In the genomic region with DNA sequence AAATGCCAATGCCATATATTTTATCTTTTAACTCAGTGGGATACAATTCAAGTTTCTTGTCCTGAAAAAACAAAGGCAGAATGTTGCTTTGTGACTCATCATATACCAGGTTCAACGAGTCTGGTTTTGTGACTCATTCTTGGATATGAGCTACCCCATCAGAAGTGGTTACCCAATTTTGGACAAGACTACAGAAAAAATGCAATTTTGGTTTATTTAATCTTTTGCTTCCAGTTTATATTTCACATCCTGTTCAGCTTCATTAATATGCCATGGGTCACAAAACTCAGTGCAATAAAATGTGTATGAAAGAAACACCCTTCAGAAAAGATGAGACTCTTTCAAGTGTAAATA, we compare ENCODE assay signal across 13 cellular contexts. TPM values are rescaled to one million over a fixed set of nuclear protein-coding genes. Genes with fewer than 3 reads are reported as not detected.
DNase-seq lines count a peak whose midpoint lies in the region; ATAC-seq and TF ChIP-seq lines count a peak whose summit lies in the region.
"Had no signal": no experiment of that assay in that cellular context is flagged by ENCODE, and none has a peak within 500 bp of the region (broad histone marks: within the 10 kb centered on the region; RNA-seq: fewer than 3 reads in every experiment).

No MANE protein-coding gene starts in this region.

- no peaks in the 10 kb centered on the region for H3K9me3 ChIP-seq in mucosa of descending colon
- H3K9me3 ChIP-seq: BLaER1 had no signal

- H3K4me3 ChIP-seq in mucosa of descending colon, result no peak overlapping the region
- H3K4me3 ChIP-seq: BLaER1 had no signal

- no peaks in the 10 kb centered on the region for H3K36me3 ChIP-seq in mucosa of descending colon (ENCODE audit: low read depth)
- H3K36me3 ChIP-seq: BLaER1 had no signal

- H3K9me3 Mint-ChIP-seq in activated CD8-positive, alpha-beta memory T cell treated with anti-CD3 and anti-CD28 coated beads, Interleukin-2, amount 10 ng/mL, durations not matched to agents 7 days and 5 days (ENCODE audit: low read depth), result no peaks in the 10 kb centered on the region
- no peaks in the 10 kb centered on the region for H3K9me3 Mint-ChIP-seq in activated naive CD4-positive, alpha-beta T cell treated with anti-CD3 and anti-CD28 coated beads for 36 hours

- H3K4me3 Mint-ChIP-seq in activated CD8-positive, alpha-beta memory T cell treated with anti-CD3 and anti-CD28 coated beads, Interleukin-2, amount 10 ng/mL, durations not matched to agents 7 days and 5 days, result no peak overlapping the region
- H3K4me3 Mint-ChIP-seq in activated naive CD4-positive, alpha-beta T cell treated with anti-CD3 and anti-CD28 coated beads for 36 hours, result no peak overlapping the region
- H3K4me3 Mint-ChIP-seq: activated naive CD8-positive, alpha-beta T cell had no signal

- no peaks in the 10 kb centered on the region for H3K4me1 ChIP-seq in mucosa of descending colon (ENCODE audit: low read depth)
- H3K4me1 ChIP-seq: BLaER1 had no signal

- peaks cover 21% of the 10 kb centered on the region for H3K4me1 Mint-ChIP-seq in activated CD8-positive, alpha-beta memory T cell treated with anti-CD3 and anti-CD28 coated beads, Interleukin-2, amount 10 ng/mL, durations not matched to agents 7 days and 5 days
- no peaks in the 10 kb centered on the region for H3K4me1 Mint-ChIP-seq in activated naive CD4-positive, alpha-beta T cell treated with anti-CD3 and anti-CD28 coated beads for 36 hours (ENCODE audit: low read depth)

- TF ChIP-seq CTCF in mucosa of descending colon (IDR thresholded peaks at IDR 0.05), result no peak

- intact Hi-C loops in mucosa of descending colon (cut with DNase I, micrococcal nuclease), result no loop called here
- intact Hi-C loops in activated naive CD4-positive, alpha-beta T cell treated with anti-CD3 and anti-CD28 coated beads for 36 hours (cut with micrococcal nuclease), result no loop called here

- DNase-seq in activated CD8-positive, alpha-beta memory T cell treated with anti-CD3 and anti-CD28 coated beads, Interleukin-2, amount 10 ng/mL, durations not matched to agents 7 days and 5 days, result no peak
- no peak for DNase-seq in activated CD8-positive, alpha-beta memory T cell treated with anti-CD3 and anti-CD28 coated beads, Interleukin-2, amount 50 U/mL, for 48 hours
- DNase-seq in fibroblast of peridontal ligament (ENCODE audit: extremely low read depth) (peak; percentile 98), stromal cell of bone marrow (ENCODE audit: low read depth) (peak; percentile 88), mucosa of descending colon (no peak)
- no peak for DNase-seq in activated naive CD4-positive, alpha-beta T cell treated with anti-CD3 and anti-CD28 coated beads for 36 hours
- DNase-seq: NCI-H1417 treated with DMSO at 0.1 percent for 48 hours; retina; stimulated activated naive CD4-positive, alpha-beta T cell had no signal

- H3K27me3 Mint-ChIP-seq in activated CD8-positive, alpha-beta memory T cell treated with anti-CD3 and anti-CD28 coated beads, Interleukin-2, amount 10 ng/mL, durations not matched to agents 7 days and 5 days, result peaks cover 35% of the 10 kb centered on the region
- H3K27me3 Mint-ChIP-seq in activated naive CD4-positive, alpha-beta T cell treated with anti-CD3 and anti-CD28 coated beads for 36 hours (ENCODE audit: low read depth), result peaks cover 16% of the 10 kb centered on the region

- H3K27ac Mint-ChIP-seq in activated CD8-positive, alpha-beta memory T cell treated with anti-CD3 and anti-CD28 coated beads, Interleukin-2, amount 10 ng/mL, durations not matched to agents 7 days and 5 days, result no peak overlapping the region
- H3K27ac Mint-ChIP-seq in activated naive CD4-positive, alpha-beta T cell treated with anti-CD3 and anti-CD28 coated beads for 36 hours, result no peak overlapping the region
- H3K27ac Mint-ChIP-seq: activated naive CD8-positive, alpha-beta T cell had no signal

- ATAC-seq in activated CD8-positive, alpha-beta memory T cell treated with anti-CD3 and anti-CD28 coated beads, Interleukin-2, amount 10 ng/mL, durations not matched to agents 7 days and 5 days, result peak; percentile 63
- peak; percentile 87 for ATAC-seq in SK-N-SH treated with all-trans-retinoic acid at 6 μM for 48 hours
- ATAC-seq in GM18519 (IDR thresholded peaks at IDR 0.05; ENCODE audit: low FRiP score, unreplicated experiment), result no peak
- no peak for ATAC-seq in mucosa of descending colon

- CTCF ChIA-PET in activated CD8-positive, alpha-beta memory T cell treated with anti-CD3 and anti-CD28 coated beads, Interleukin-2, amount 10 ng/mL, durations not matched to agents 7 days and 5 days (lab: Charles Lee), result no interaction called here
- CTCF ChIA-PET in activated naive CD4-positive, alpha-beta T cell treated with anti-CD3 and anti-CD28 coated beads for 36 hours (lab: Charles Lee), result interaction anchor here (0.7 kb wide), 1 partner anchor 241 kb away, joined by 3 read pairs; no protein-coding TSS in a partner anchor

- no peaks in the 10 kb centered on the region for H3K36me3 Mint-ChIP-seq in activated CD8-positive, alpha-beta memory T cell treated with anti-CD3 and anti-CD28 coated beads, Interleukin-2, amount 10 ng/mL, durations not matched to agents 7 days and 5 days
- no peaks in the 10 kb centered on the region for H3K36me3 Mint-ChIP-seq in activated naive CD4-positive, alpha-beta T cell treated with anti-CD3 and anti-CD28 coated beads for 36 hours (ENCODE audit: low read depth)
- H3K36me3 Mint-ChIP-seq: activated naive CD8-positive, alpha-beta T cell had no signal

TF ChIP-seq in SK-N-SH treated with all-trans-retinoic acid at 6 μM for 48 hours, 23 proteins besides CTCF, POLR2A, EP300 and RAD21 (continues in another document):
- no peak for TF ChIP-seq ZFP30 (CRISPR knock-in tag; IDR thresholded peaks at IDR 0.05)
- no peak for TF ChIP-seq SNAI2 (CRISPR knock-in tag; IDR thresholded peaks at IDR 0.05)
- TF ChIP-seq OSR1 (CRISPR knock-in tag; IDR thresholded peaks at IDR 0.05), result no peak
- TF ChIP-seq, protein P1, sequence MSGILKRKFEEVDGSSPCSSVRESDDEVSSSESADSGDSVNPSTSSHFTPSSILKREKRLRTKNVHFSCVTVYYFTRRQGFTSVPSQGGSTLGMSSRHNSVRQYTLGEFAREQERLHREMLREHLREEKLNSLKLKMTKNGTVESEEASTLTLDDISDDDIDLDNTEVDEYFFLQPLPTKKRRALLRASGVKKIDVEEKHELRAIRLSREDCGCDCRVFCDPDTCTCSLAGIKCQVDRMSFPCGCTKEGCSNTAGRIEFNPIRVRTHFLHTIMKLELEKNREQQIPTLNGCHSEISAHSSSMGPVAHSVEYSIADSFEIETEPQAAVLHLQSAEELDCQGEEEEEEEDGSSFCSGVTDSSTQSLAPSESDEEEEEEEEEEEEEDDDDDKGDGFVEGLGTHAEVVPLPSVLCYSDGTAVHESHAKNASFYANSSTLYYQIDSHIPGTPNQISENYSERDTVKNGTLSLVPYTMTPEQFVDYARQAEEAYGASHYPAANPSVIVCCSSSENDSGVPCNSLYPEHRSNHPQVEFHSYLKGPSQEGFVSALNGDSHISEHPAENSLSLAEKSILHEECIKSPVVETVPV (CRISPR knock-in tag; IDR thresholded peaks at IDR 0.05), result no peak
- no peak for TF ChIP-seq BACH2 (CRISPR knock-in tag; IDR thresholded peaks at IDR 0.05; ENCODE audit: borderline replicate concordance)
- TF ChIP-seq RARB (CRISPR knock-in tag; IDR thresholded peaks at IDR 0.05), result no peak
- no peak for TF ChIP-seq ZNF565 (CRISPR knock-in tag; conservative IDR thresholded peaks at IDR 0.05; ENCODE audit: low read depth)
- no peak for TF ChIP-seq PPARA (CRISPR knock-in tag; IDR thresholded peaks at IDR 0.05; ENCODE audit: borderline replicate concordance)
- no peak for TF ChIP-seq ZC3H10 (CRISPR knock-in tag; IDR thresholded peaks at IDR 0.05)
- TF ChIP-seq, protein P2, sequence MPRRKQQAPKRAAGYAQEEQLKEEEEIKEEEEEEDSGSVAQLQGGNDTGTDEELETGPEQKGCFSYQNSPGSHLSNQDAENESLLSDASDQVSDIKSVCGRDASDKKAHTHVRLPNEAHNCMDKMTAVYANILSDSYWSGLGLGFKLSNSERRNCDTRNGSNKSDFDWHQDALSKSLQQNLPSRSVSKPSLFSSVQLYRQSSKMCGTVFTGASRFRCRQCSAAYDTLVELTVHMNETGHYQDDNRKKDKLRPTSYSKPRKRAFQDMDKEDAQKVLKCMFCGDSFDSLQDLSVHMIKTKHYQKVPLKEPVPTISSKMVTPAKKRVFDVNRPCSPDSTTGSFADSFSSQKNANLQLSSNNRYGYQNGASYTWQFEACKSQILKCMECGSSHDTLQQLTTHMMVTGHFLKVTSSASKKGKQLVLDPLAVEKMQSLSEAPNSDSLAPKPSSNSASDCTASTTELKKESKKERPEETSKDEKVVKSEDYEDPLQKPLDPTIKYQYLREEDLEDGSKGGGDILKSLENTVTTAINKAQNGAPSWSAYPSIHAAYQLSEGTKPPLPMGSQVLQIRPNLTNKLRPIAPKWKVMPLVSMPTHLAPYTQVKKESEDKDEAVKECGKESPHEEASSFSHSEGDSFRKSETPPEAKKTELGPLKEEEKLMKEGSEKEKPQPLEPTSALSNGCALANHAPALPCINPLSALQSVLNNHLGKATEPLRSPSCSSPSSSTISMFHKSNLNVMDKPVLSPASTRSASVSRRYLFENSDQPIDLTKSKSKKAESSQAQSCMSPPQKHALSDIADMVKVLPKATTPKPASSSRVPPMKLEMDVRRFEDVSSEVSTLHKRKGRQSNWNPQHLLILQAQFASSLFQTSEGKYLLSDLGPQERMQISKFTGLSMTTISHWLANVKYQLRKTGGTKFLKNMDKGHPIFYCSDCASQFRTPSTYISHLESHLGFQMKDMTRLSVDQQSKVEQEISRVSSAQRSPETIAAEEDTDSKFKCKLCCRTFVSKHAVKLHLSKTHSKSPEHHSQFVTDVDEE (CRISPR knock-in tag; IDR thresholded peaks at IDR 0.05), result no peak
- no peak for TF ChIP-seq ZFP3 (CRISPR knock-in tag; IDR thresholded peaks at IDR 0.05)
- TF ChIP-seq ARNTL (CRISPR knock-in tag; IDR thresholded peaks at IDR 0.05; ENCODE audit: borderline replicate concordance, low read depth), result no peak

RNA-seq across cellular contexts. Expression of a gene that starts 25.0 kb away (rescaled TPM):
- total RNA-seq in activated CD8-positive, alpha-beta memory T cell treated with anti-CD3 and anti-CD28 coated beads, Interleukin-2, amount 10 ng/mL, durations not matched to agents 7 days and 5 days, result 1 to 10 TPM in 1 of 2 experiments, under 1 TPM in 1; 0.70 to 2.5 TPM
- 1,000 to 10,000 TPM in 1 of 3 donors, 100 to 1,000 TPM in 1, 10 to 100 TPM in 1; 30.3 to 1,060 (median 208) TPM for total RNA-seq in mucosa of descending colon
- under 1 TPM; 0.45 to 0.57 TPM for total RNA-seq in activated naive CD4-positive, alpha-beta T cell treated with anti-CD3 and anti-CD28 coated beads for 36 hours

Comparison
In these comparisons a context has a peak if more than half of its experiments do, and no peak if none do; other contexts are left out.
1. ATAC-seq: peak in activated CD8-positive, alpha-beta memory T cell treated with anti-CD3 and anti-CD28 coated beads, Interleukin-2, amount 10 ng/mL, durations not matched to agents 7 days and 5 days (single experiment) and SK-N-SH treated with all-trans-retinoic acid at 6 μM for 48 hours (single experiment); none in GM18519 (single experiment) and mucosa of descending colon (single experiment).
2. DNase-seq: peak in fibroblast of peridontal ligament (single experiment) and stromal cell of bone marrow (single experiment); none in activated CD8-positive, alpha-beta memory T cell treated with anti-CD3 and anti-CD28 coated beads, Interleukin-2, amount 10 ng/mL, durations not matched to agents 7 days and 5 days (single experiment), activated CD8-positive, alpha-beta memory T cell treated with anti-CD3 and anti-CD28 coated beads, Interleukin-2, amount 50 U/mL, for 48 hours (single experiment), mucosa of descending colon (0 of 3) and activated naive CD4-positive, alpha-beta T cell treated with anti-CD3 and anti-CD28 coated beads for 36 hours (single experiment).
3. RNA of a gene that starts 25.0 kb away (total RNA-seq): 30.3 to 1,060 TPM in mucosa of descending colon; 0.70 to 2.5 TPM in activated CD8-positive, alpha-beta memory T cell treated with anti-CD3 and anti-CD28 coated beads, Interleukin-2, amount 10 ng/mL, durations not matched to agents 7 days and 5 days and 0.45 to 0.57 TPM in activated naive CD4-positive, alpha-beta T cell treated with anti-CD3 and anti-CD28 coated beads for 36 hours; every median in the first group is over 4 times any median in the second.